ENCODE assay signal across 8 cellular contexts in the genomic region with DNA sequence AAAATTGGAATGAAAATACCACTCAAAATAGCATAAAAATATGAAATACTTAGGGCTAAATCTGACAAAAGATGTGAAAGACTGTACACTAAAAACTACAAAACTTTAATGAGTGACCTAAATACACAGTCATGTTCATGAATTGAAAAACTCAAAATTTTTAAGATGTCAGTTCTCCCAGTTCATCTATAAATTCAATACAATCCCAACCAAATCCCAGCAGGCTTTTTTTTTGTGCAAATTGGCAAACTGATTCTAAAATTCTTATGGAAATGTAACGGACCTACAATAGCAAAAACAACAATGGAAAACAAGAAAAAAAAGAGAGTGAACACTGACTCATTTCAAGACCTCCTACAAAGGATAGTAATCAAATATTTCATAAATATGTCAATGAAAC. TPM values are rescaled to one million over a fixed set of nuclear protein-coding genes. Genes with fewer than 3 reads are reported as not detected.
"Had no signal": no experiment of that assay in that cellular context is flagged by ENCODE, and none has a peak within 500 bp of the region (broad histone marks: within the 10 kb centered on the region; RNA-seq: fewer than 3 reads in every experiment).

No MANE protein-coding gene starts in this region.

- DNase-seq: GDM1, GF-D8 had no signal

- FAIRE-seq: G401.6, GM12878, GM12891, GM12892, GM19239 had no signal

- H3K4me3 ChIP-seq: GM12878 had no signal

RNA-seq across cellular contexts. Expression of a gene that starts 46.4 kb away (rescaled TPM):
- total RNA-seq: G401, GM12878 had no signal
- polyA plus RNA-seq: GM12878 had no signal
